ENCODE assay signal across 13 cellular contexts in the genomic region with DNA sequence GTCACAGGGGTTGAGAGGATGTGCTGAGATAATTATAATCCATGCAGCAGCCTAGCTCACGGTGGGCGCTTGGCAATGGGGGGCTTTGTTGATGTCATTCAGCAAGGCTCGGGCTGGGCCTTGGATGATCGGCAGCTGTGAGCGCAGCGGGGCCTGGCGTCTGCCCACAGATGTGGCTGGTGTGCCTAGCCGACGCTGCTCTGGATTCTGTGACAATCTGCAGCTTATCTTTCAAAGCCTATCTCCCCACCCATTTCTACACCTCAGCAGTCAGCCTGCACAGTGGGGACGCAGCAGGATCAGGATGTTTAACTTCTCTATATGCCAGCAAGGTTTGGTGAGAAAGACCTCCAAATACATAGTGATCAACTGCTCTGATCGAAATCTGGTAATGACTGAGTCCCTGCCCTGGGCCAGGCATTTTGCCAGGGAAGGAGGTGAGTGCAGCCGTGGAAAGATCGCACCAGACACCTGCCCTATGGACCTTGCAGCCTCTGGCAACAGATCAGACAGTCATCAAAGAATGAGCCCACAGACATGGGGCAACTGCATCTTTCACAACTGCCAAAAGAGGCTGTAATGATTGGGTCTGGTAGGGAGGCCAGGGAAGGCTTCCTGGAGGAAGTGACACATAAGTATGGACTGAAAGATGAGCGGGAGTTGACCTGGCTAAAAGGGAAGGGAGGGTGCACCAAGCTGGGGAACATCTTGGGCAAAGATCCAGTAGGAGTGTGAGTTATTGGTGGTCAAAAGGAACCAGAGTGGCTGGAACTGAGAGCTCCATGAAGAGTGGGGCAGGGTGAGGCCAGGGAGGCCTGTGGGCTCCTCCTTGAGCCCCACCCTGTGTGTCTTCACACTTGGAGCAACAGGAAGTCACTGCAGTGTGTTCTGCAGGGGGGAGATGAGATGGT. TPM values are rescaled to one million over a fixed set of nuclear protein-coding genes. Genes with fewer than 3 reads are reported as not detected.
DNase-seq lines count a peak whose midpoint lies in the region; ATAC-seq, FAIRE-seq and TF ChIP-seq lines count a peak whose summit lies in the region.
"Had no signal": no experiment of that assay in that cellular context is flagged by ENCODE, and none has a peak within 500 bp of the region (broad histone marks: within the 10 kb centered on the region; RNA-seq: fewer than 3 reads in every experiment).

No MANE protein-coding gene starts in this region.

- no peak for TF ChIP-seq POLR2A in A549 (IDR thresholded peaks at IDR 0.05; ENCODE audit: low read length)
- TF ChIP-seq POLR2A in prostate gland (IDR thresholded peaks at IDR 0.05): no peak

- 0 out of 5 replicates have a peak, but pooled peaks of 1 of the 2 experiments have one; percentile 31 for TF ChIP-seq RAD21 in A549 (conservative IDR thresholded peaks at IDR 0.05 in 1 of 2, IDR thresholded peaks at IDR 0.05 in 1 of 2)

- FAIRE-seq in A549 (lab: Jason Lieb, UNC): peak; percentile 73
- FAIRE-seq: H1 had no signal

- H3K79me2 ChIP-seq in hepatocyte: peaks cover 3% of the 10 kb centered on the region

- H3K27ac ChIP-seq in A549 (peak overlapping the region; percentile 95 to 97), HL-60 (replicated peaks) (peak overlapping the region; percentile 15), hepatocyte (no peak overlapping the region), prostate gland (no peak overlapping the region)
- H3K27ac ChIP-seq: heart left ventricle had no signal

- H3K4me1 ChIP-seq in A549: peaks cover 91% of the 10 kb centered on the region
- peaks cover 9% of the 10 kb centered on the region for H3K4me1 ChIP-seq in hepatocyte (ENCODE audit: insufficient read depth)
- H3K4me1 ChIP-seq in prostate gland (replicated peaks): peaks cover 10% of the 10 kb centered on the region

- DNase-seq in A549 (ENCODE audit: low read depth in 1 of 2, low spot score in 1 of 2) (peak; percentile 66 to 88), HL-60 (ENCODE audit: low read depth in 1 of 2, low spot score in 1 of 2) (peak; percentile 72 to 80), hepatocyte (ENCODE audit: low spot score) (peak; percentile 57), prostate gland (ENCODE audit: low spot score) (no peak), NCI-H146 treated with DMSO at 0.1 percent for 48 hours (lab: John Stamatoyannopoulos, UW; ENCODE audit: unreplicated experiment) (no peak)
- no peak for DNase-seq in activated naive CD8-positive, alpha-beta T cell treated with anti-CD3 and anti-CD28 coated beads for 36 hours
- DNase-seq: amniotic stem cell, heart left ventricle had no signal

- H3K36me3 ChIP-seq in hepatocyte (replicated peaks; ENCODE audit: insufficient read depth, low read depth) (no peaks in the 10 kb centered on the region), prostate gland (no peaks in the 10 kb centered on the region)
- H3K36me3 ChIP-seq: heart left ventricle had no signal

- no peaks in the 10 kb centered on the region for H3K9me3 Mint-ChIP-seq in activated naive CD8-positive, alpha-beta T cell treated with anti-CD3 and anti-CD28 coated beads for 36 hours

- H3K4me3 Mint-ChIP-seq in activated naive CD8-positive, alpha-beta T cell treated with anti-CD3 and anti-CD28 coated beads for 36 hours: no peak overlapping the region
- H3K4me3 Mint-ChIP-seq: B cell had no signal

- no peaks in the 10 kb centered on the region for H4K20me1 ChIP-seq in hepatocyte (ENCODE audit: insufficient read depth, poor library complexity, severe bottlenecking)

- 18% methylated on average over 11 of the region's 14 CpGs for WGBS in A549 (ENCODE audit: missing lambda C conversion rate)
- 53% methylated on average over 14 of the region's 14 CpGs for WGBS in hepatocyte (ENCODE audit: low lambda C conversion rate, missing lambda C conversion rate)
- 81% methylated on average over 14 of the region's 14 CpGs for WGBS in prostate gland

- H3K9me3 ChIP-seq in A549 (no peaks in the 10 kb centered on the region), hepatocyte (ENCODE audit: low read depth) (no peaks in the 10 kb centered on the region), prostate gland (no peaks in the 10 kb centered on the region)
- H3K9me3 ChIP-seq: heart left ventricle had no signal

- CTCF ChIA-PET in A549 (lab: Yijun Ruan, JAX): interaction anchor here (0.7 to 6.9 kb wide), 8 partner anchors 10 to 143 kb away, joined by 3 to 46 read pairs (median 5); no protein-coding TSS in a partner anchor

- H3K36me3 Mint-ChIP-seq in activated naive CD8-positive, alpha-beta T cell treated with anti-CD3 and anti-CD28 coated beads for 36 hours: no peaks in the 10 kb centered on the region

- H3K4me1 Mint-ChIP-seq in activated naive CD8-positive, alpha-beta T cell treated with anti-CD3 and anti-CD28 coated beads for 36 hours: peaks cover 6% of the 10 kb centered on the region
- H3K4me1 Mint-ChIP-seq: B cell had no signal

- H3K27me3 Mint-ChIP-seq in activated naive CD8-positive, alpha-beta T cell treated with anti-CD3 and anti-CD28 coated beads for 36 hours: peaks cover 4% of the 10 kb centered on the region

- no peak overlapping the region for H3K4me3 ChIP-seq in A549
- H3K4me3 ChIP-seq in HL-60 (replicated peaks; ENCODE audit: insufficient read depth, low read length): no peak overlapping the region
- H3K4me3 ChIP-seq in hepatocyte: no peak overlapping the region
- no peak overlapping the region for H3K4me3 ChIP-seq in prostate gland
- H3K4me3 ChIP-seq: heart left ventricle had no signal

- no peak overlapping the region for H2AFZ ChIP-seq in hepatocyte

- POLR2A ChIA-PET in A549 (lab: Yijun Ruan, JAX): interaction anchor here (0.9 to 1.2 kb wide), 3 partner anchors 9 to 42 kb away, joined by 3 to 4 read pairs (median 3); no protein-coding TSS in a partner anchor

- TF ChIP-seq EP300 in A549 (IDR thresholded peaks at IDR 0.05): peak; percentile 88 to 93; a peak in 4 of 5 replicates

- no peak for TF ChIP-seq CTCF in A549 (IDR thresholded peaks at IDR 0.05)
- TF ChIP-seq CTCF in HL-60 (IDR thresholded peaks at IDR 0.05; ENCODE audit: insufficient read depth, low read length): no peak
- no peak for TF ChIP-seq CTCF in hepatocyte (IDR thresholded peaks at IDR 0.05; ENCODE audit: poor library complexity)
- TF ChIP-seq CTCF in prostate gland (IDR thresholded peaks at IDR 0.05): no peak

- peak; percentile 71 for ATAC-seq in A549
- ATAC-seq in SK-N-SH treated with all-trans-retinoic acid at 6 μM for 48 hours: peak; percentile 17; the same call in 2 of the 3 replicates
- no peak for ATAC-seq in HG03108 (IDR thresholded peaks at IDR 0.05; ENCODE audit: unreplicated experiment)
- ATAC-seq: activated CD4-positive, CD25-positive, alpha-beta regulatory T cell treated with anti-CD3 and anti-CD28 coated beads, Interleukin-2, amount 50 U/mL, for 24 hours had no signal

- peak overlapping the region; percentile 59 for H3K4me2 ChIP-seq in A549
- no peak overlapping the region for H3K4me2 ChIP-seq in hepatocyte

- H3K27ac Mint-ChIP-seq in activated naive CD8-positive, alpha-beta T cell treated with anti-CD3 and anti-CD28 coated beads for 36 hours: no peak overlapping the region
- H3K27ac Mint-ChIP-seq: B cell had no signal

- H3K27me3 ChIP-seq in HL-60 (ENCODE audit: insufficient read depth, poor library complexity, severe bottlenecking) (peaks cover 4% of the 10 kb centered on the region), hepatocyte (no peaks in the 10 kb centered on the region), prostate gland (replicated peaks; ENCODE audit: insufficient read depth) (no peaks in the 10 kb centered on the region)

- H3K9me2 ChIP-seq in hepatocyte (replicated peaks; ENCODE audit: insufficient read depth): no peaks in the 10 kb centered on the region

- intact Hi-C loops in prostate gland (cut with DNase I): no loop called here

TF ChIP-seq in A549, 52 proteins besides CTCF, POLR2A, EP300 and RAD21 (continues in another document):
- no peak for TF ChIP-seq SREBF2 (IDR thresholded peaks at IDR 0.05)
- no peak for TF ChIP-seq BHLHE40 (IDR thresholded peaks at IDR 0.05; ENCODE audit: low read depth, low read length)
- TF ChIP-seq HOXB13 (CRISPR knock-in tag; IDR thresholded peaks at IDR 0.05; ENCODE audit: low read depth): no peak
- TF ChIP-seq ESRRA (IDR thresholded peaks at IDR 0.05; ENCODE audit: borderline replicate concordance, low read length): no peak
- TF ChIP-seq JUNB (IDR thresholded peaks at IDR 0.05): peak; percentile 88
- TF ChIP-seq SMC3 (IDR thresholded peaks at IDR 0.05): peak; percentile 32; the same call in 2 of the 3 replicates
- no peak for TF ChIP-seq USF2 (IDR thresholded peaks at IDR 0.05)

TF ChIP-seq in SK-N-SH treated with all-trans-retinoic acid at 6 μM for 48 hours, 23 proteins besides CTCF, POLR2A, EP300 and RAD21 (continues in another document):
- TF ChIP-seq SNAI2 (CRISPR knock-in tag; IDR thresholded peaks at IDR 0.05): no peak
- no peak for TF ChIP-seq ZFP30 (CRISPR knock-in tag; IDR thresholded peaks at IDR 0.05)
- no peak for TF ChIP-seq CSDC2 (CRISPR knock-in tag; IDR thresholded peaks at IDR 0.05)

RNA-seq across cellular contexts. Expression of gene EPHB2, which starts 35.3 kb away (rescaled TPM):
- polyA plus RNA-seq in A549 (2011; rRNA removed): 13.0 and 15.9 TPM in 2 replicates
- polyA plus RNA-seq in A549 (2012; cell fraction: cytosol; rRNA removed): 18.6 and 22.8 TPM in 2 replicates
- 40.4 and 46.8 TPM in 2 replicates for polyA plus RNA-seq in A549 (2012; cell fraction: nucleus; rRNA removed)
- polyA plus RNA-seq in A549 (2017; fragmentation: RNase III; extraction: RNeasy Plus Mini Kit Qiagen cat#74134 plus additional on column Dnase treatment): 31.4 to 35.3 TPM (median 33.8 TPM) in 3 replicates
- 43.4 and 70.5 TPM in 2 replicates for polyA minus RNA-seq in A549 (2011; rRNA and poly(A)+ RNA removed)
- total RNA-seq in hepatocyte: 11.9 and 18.3 TPM in 2 replicates
- 15.8 and 17.2 TPM in 2 replicates for polyA plus RNA-seq in hepatocyte
- 1 to 10 TPM; 6.4 to 7.4 TPM for total RNA-seq in prostate gland
- under 1 TPM in 1 of 2 experiments, not detected in 1; 0.04 TPM for total RNA-seq in activated naive CD8-positive, alpha-beta T cell treated with anti-CD3 and anti-CD28 coated beads for 36 hours

Comparison
In these comparisons a context has a peak if more than half of its experiments do, and no peak if none do; other contexts are left out.
1. DNase-seq: peak in A549 (2 of 2), HL-60 (2 of 2) and hepatocyte (single experiment); none in prostate gland (single experiment), NCI-H146 treated with DMSO at 0.1 percent for 48 hours (single experiment) and activated naive CD8-positive, alpha-beta T cell treated with anti-CD3 and anti-CD28 coated beads for 36 hours (single experiment).
2. H3K27ac ChIP-seq: peak in A549 (2 of 2) and HL-60 (single experiment); none in hepatocyte (single experiment) and prostate gland (0 of 2).
3. RNA of gene EPHB2, which starts 35.3 kb away (total RNA-seq): 11.9 to 18.3 TPM in hepatocyte and 6.4 to 7.4 TPM in prostate gland; 0.04 TPM in activated naive CD8-positive, alpha-beta T cell treated with anti-CD3 and anti-CD28 coated beads for 36 hours; every median in the first group is over 4 times any median in the second.
4. Of the 1 proteins assayed by ChIP-seq in both A549 and SK-N-SH treated with all-trans-retinoic acid at 6 μM for 48 hours: peak only in A549: RARB; only in SK-N-SH treated with all-trans-retinoic acid at 6 μM for 48 hours: none; in both: none; in neither: 0.